8 cellular contexts compared by ENCODE assay signal in the genomic region with DNA sequence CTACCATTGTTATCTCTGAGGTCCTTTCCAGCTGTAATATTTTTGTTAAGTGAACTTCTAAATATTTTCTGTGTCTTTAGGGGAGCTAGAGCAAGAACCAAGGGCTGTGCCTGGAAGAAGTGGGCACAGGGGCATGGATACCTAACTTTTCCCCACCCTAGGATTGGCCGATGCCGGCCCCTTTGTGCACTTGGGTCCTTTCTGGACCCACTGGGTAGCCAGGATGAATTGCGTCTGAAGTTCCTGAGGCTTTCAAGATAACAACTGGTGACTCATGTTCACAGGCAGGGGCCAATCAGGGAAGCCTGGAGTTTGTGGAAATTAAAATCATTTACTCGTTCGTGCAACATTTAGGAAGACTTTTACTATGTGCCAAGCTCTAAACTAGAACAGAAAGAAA. TPM values are rescaled to one million over a fixed set of nuclear protein-coding genes. Genes with fewer than 3 reads are reported as not detected.
A peak's percentile ranks its signal among the peaks of the same experiment; 100 is the strongest.
DNase-seq lines count a peak whose midpoint lies in the region; ATAC-seq, FAIRE-seq and TF ChIP-seq lines count a peak whose summit lies in the region.

No MANE protein-coding gene starts in this region.

- H3K4me2 ChIP-seq in GM23338: peak overlapping the region; percentile 91

- H3K4me1 ChIP-seq in GM23338 (ENCODE audit: insufficient read depth) (peaks cover 14% of the 10 kb centered on the region), small intestine (ENCODE audit: control insufficient read depth in 2 of 2, insufficient read depth in 1 of 2, low read depth in 1 of 2, low read length in 1 of 2) (peaks cover 7 to 9% of the 10 kb centered on the region in 2 donors)

- no peaks in the 10 kb centered on the region for H3K9me3 ChIP-seq in SK-N-MC (ENCODE audit: low read depth, low read length)
- no peaks in the 10 kb centered on the region for H3K9me3 ChIP-seq in small intestine (ENCODE audit: control insufficient read depth, low read depth)

- no peak for TF ChIP-seq CTCF in GM23338 (conservative IDR thresholded peaks at IDR 0.05; ENCODE audit: low read depth in 2 of 2)
- TF ChIP-seq CTCF in fibroblast of the aortic adventitia (IDR thresholded peaks at IDR 0.05; ENCODE audit: insufficient read depth, low read length): no peak

- H3K27ac Mint-ChIP-seq in GM23338: no peak overlapping the region

- FAIRE-seq in small intestine (lab: Jason Lieb, UNC): no peak

- 25 to 60% (median 46%) methylated on average over 5 of the region's 5 CpGs for WGBS in small intestine, 3 donors

- no peaks in the 10 kb centered on the region for H3K27me3 ChIP-seq in GM23338 (ENCODE audit: insufficient read depth)
- no peaks in the 10 kb centered on the region for H3K27me3 ChIP-seq in small intestine (ENCODE audit: control insufficient read depth in 2 of 2, insufficient read depth in 2 of 2, low read length in 2 of 2)

- H3K4me1 Mint-ChIP-seq in GM23338: peaks cover 13% of the 10 kb centered on the region

- no peaks in the 10 kb centered on the region for H4K20me1 ChIP-seq in GM23338 (replicated peaks; ENCODE audit: insufficient read depth)

- no peak overlapping the region for H3K9ac ChIP-seq in SK-N-MC (ENCODE audit: insufficient read length)

- no peak for DNase-seq in GM23338 (ENCODE audit: low spot score)
- DNase-seq in SK-N-MC (ENCODE audit: low read depth, low spot score): no peak
- peak; percentile 67 for DNase-seq in fibroblast of the aortic adventitia (ENCODE audit: low read depth)
- DNase-seq in small intestine: peak; percentile 44
- no peak for DNase-seq in NCI-H2196 treated with DMSO at 0.1 percent for 48 hours (lab: John Stamatoyannopoulos, UW; ENCODE audit: unreplicated experiment)
- no peak for DNase-seq in CD1c-positive myeloid dendritic cell (ENCODE audit: extremely low spot score)
- no peak for DNase-seq in H4 (ENCODE audit: low spot score)

- H3K9me3 Mint-ChIP-seq in GM23338: no peaks in the 10 kb centered on the region

- H3K4me3 ChIP-seq in GM23338 (peak overlapping the region; percentile 99), SK-N-MC (peak overlapping the region; percentile 85), fibroblast of the aortic adventitia (ENCODE audit: low read depth, low read length) (peak overlapping the region; percentile 98), small intestine (ENCODE audit: low read depth in 1 of 2, low read length in 2 of 2) (peak overlapping the region in 1 of 2 donors; percentile 76)

- peaks cover 12% of the 10 kb centered on the region for H3K36me3 Mint-ChIP-seq in GM23338 (ENCODE audit: low read depth)

- H3K4me3 Mint-ChIP-seq in GM23338: peak overlapping the region; percentile 98

- H3K79me2 ChIP-seq in GM23338 (replicated peaks; ENCODE audit: insufficient read depth): peaks cover 16% of the 10 kb centered on the region; the same call in 1 of the 2 replicates

- H2AFZ ChIP-seq in GM23338: peak overlapping the region; percentile 96

- no peaks in the 10 kb centered on the region for H3K9me2 ChIP-seq in GM23338 (ENCODE audit: insufficient read depth)

- H3K36me3 ChIP-seq in GM23338 (ENCODE audit: insufficient read depth): no peaks in the 10 kb centered on the region; the same call in none of the 2 replicates
- H3K36me3 ChIP-seq in SK-N-MC (ENCODE audit: insufficient read depth, low read length): no peaks in the 10 kb centered on the region
- H3K36me3 ChIP-seq in small intestine (ENCODE audit: control insufficient read depth in 2 of 2, insufficient read depth in 2 of 2, low read length in 2 of 2): peaks cover 0 to 2% of the 10 kb centered on the region in 2 donors

- H3F3A ChIP-seq in GM23338 (replicated peaks; ENCODE audit: low read depth): no peaks in the 10 kb centered on the region

- ATAC-seq in GM23338 (no peak), HG02798 (IDR thresholded peaks at IDR 0.05; ENCODE audit: poor library complexity, unreplicated experiment) (no peak)

- H3K27ac ChIP-seq in GM23338 (ENCODE audit: low read depth): no peak overlapping the region
- H3K27ac ChIP-seq in SK-N-MC: no peak overlapping the region
- H3K27ac ChIP-seq in small intestine (ENCODE audit: low read depth in 1 of 2, low read length in 1 of 2): no peak overlapping the region

- peaks cover 10% of the 10 kb centered on the region for H3K27me3 Mint-ChIP-seq in GM23338 (ENCODE audit: insufficient read depth, low read depth, poor library complexity)

TF ChIP-seq in GM23338, 12 proteins besides CTCF, POLR2A, EP300 and RAD21 (continues in another document):
- TF ChIP-seq POLR2AphosphoS5 (IDR thresholded peaks at IDR 0.05; ENCODE audit: low read depth): no peak
- no peak for TF ChIP-seq EZH2phosphoT487 (IDR thresholded peaks at IDR 0.05; ENCODE audit: unreplicated experiment)
- TF ChIP-seq JUNB (IDR thresholded peaks at IDR 0.05; ENCODE audit: unreplicated experiment): no peak
- TF ChIP-seq CREB1 (CRISPR knock-in tag; IDR thresholded peaks at IDR 0.05; ENCODE audit: low read depth): no peak
- TF ChIP-seq REST (IDR thresholded peaks at IDR 0.05; ENCODE audit: unreplicated experiment): no peak
- TF ChIP-seq ZNF331 (CRISPR knock-in tag; IDR thresholded peaks at IDR 0.05; ENCODE audit: low read depth): no peak

RNA-seq across cellular contexts. Expression of gene DPCD, which starts 0.8 kb away (rescaled TPM):
- 22.5 and 48.4 TPM in 2 replicates for total RNA-seq in GM23338 (2014; rRNA removed; shearing (Covaris generic))
- polyA plus RNA-seq in GM23338 (2016; fragmentation: Nextera tagmentation; extraction: Ambion mirVana) (36.3 and 38.1 TPM in 2 replicates), small intestine (10 to 100 TPM in 1 of 3 donors, 1 to 10 TPM in 2; 4.2 to 18.3 (median 8.6) TPM)
- 46.3 and 76.9 TPM in 2 replicates for total RNA-seq in fibroblast of the aortic adventitia (ENCODE audit: low replicate concordance)
- 35.6 and 62.3 TPM in 2 replicates for total RNA-seq in H4 (2014; rRNA removed; shearing (Covaris generic))

RNA-seq across cellular contexts. Expression of gene POLL, which starts 0.8 kb away (rescaled TPM):
- 24.0 and 24.3 TPM in 2 replicates for total RNA-seq in GM23338 (2014; rRNA removed; shearing (Covaris generic))
- polyA plus RNA-seq in GM23338 (2016; fragmentation: Nextera tagmentation; extraction: Ambion mirVana) (17.3 and 18.2 TPM in 2 replicates), small intestine (10 to 100 TPM; 24.8 to 31.3 (median 30.6) TPM)
- 11.1 and 16.8 TPM in 2 replicates for total RNA-seq in fibroblast of the aortic adventitia (ENCODE audit: low replicate concordance)
- total RNA-seq in H4 (2014; rRNA removed; shearing (Covaris generic)): 2.7 and 5.8 TPM in 2 replicates

Comparison
In these comparisons a context has a peak if more than half of its experiments do, and no peak if none do; other contexts are left out.
1. DNase-seq: peak in fibroblast of the aortic adventitia (single experiment) and small intestine (single experiment); none in GM23338 (single experiment), SK-N-MC (single experiment), NCI-H2196 treated with DMSO at 0.1 percent for 48 hours (single experiment), CD1c-positive myeloid dendritic cell (single experiment) and H4 (single experiment).